10 cellular contexts compared by ENCODE assay signal in the genomic region with DNA sequence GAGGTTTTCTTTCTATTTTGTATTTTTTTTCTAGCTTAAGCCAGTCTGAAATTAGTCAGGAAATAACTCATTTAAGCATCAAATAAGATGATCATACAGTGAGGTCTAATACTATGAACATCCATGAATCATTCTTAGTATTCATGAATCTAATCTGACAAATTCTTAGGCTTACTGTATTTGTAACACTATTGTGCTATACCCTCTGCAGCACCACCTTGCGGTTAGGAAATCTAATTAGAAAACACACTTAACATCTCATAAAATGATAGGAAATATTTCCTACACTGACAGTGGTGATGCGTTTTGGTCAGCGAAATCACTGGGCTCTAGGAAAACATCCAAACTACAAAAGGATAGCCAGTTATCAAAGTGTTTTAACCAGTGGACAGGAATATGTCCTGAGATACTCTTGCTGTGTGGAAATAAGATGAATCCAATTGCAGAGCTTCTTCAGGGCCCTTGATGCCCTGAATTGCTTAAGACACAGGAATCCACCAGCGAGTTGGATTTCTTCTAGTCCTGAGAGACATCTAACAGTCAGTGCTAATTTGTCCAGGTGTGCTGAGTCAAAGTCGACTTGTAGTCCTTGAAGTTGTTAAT.
DNase-seq lines count a peak whose midpoint lies in the region; ATAC-seq, FAIRE-seq and TF ChIP-seq lines count a peak whose summit lies in the region.
"Had no signal": no experiment of that assay in that cellular context is flagged by ENCODE, and none has a peak within 500 bp of the region (broad histone marks: within the 10 kb centered on the region; RNA-seq: fewer than 3 reads in every experiment).

No MANE protein-coding gene starts in this region.

- no peaks in the 10 kb centered on the region for H3K27me3 Mint-ChIP-seq in stimulated activated naive CD8-positive, alpha-beta T cell treated with anti-CD3 and anti-CD28 coated beads, Interleukin-15, amount 100 ng/mL, for 72 hours
- H3K27me3 Mint-ChIP-seq: activated naive CD8-positive, alpha-beta T cell treated with anti-CD3 and anti-CD28 coated beads for 36 hours had no signal

- DNase-seq in MM.1S (peak; percentile 15), choroid plexus epithelial cell (ENCODE audit: low read depth) (peak; percentile 83), osteoblast (ENCODE audit: insufficient read length, low spot score, missing footprints) (no peak), NCI-H146 (lab: John Stamatoyannopoulos, UW) (no peak), lower leg skin (ENCODE audit: low spot score in 2 of 2) (no peak)
- no peak for DNase-seq in stimulated activated naive CD8-positive, alpha-beta T cell treated with anti-CD3 and anti-CD28 coated beads, Interleukin-15, amount 100 ng/mL, for 72 hours
- DNase-seq: activated naive CD8-positive, alpha-beta T cell treated with anti-CD3 and anti-CD28 coated beads for 36 hours; NCI-H446 treated with DMSO at 0.1 percent for 48 hours had no signal

- no peaks in the 10 kb centered on the region for H3K9me3 Mint-ChIP-seq in stimulated activated naive CD8-positive, alpha-beta T cell treated with anti-CD3 and anti-CD28 coated beads, Interleukin-15, amount 100 ng/mL, for 72 hours
- H3K9me3 Mint-ChIP-seq: activated naive CD8-positive, alpha-beta T cell treated with anti-CD3 and anti-CD28 coated beads for 36 hours had no signal

- no peaks in the 10 kb centered on the region for H3K36me3 ChIP-seq in MM.1S (replicated peaks; ENCODE audit: insufficient read depth, low read length)
- no peaks in the 10 kb centered on the region for H3K36me3 ChIP-seq in osteoblast (ENCODE audit: insufficient read depth, low read length)

- H3K4me1 ChIP-seq in MM.1S (ENCODE audit: low read length) (no peaks in the 10 kb centered on the region), osteoblast (ENCODE audit: insufficient read depth, low read length) (peaks cover 40% of the 10 kb centered on the region)

- no peak for TF ChIP-seq POLR2A in lower leg skin (IDR thresholded peaks at IDR 0.05)

- no peaks in the 10 kb centered on the region for H3K4me1 Mint-ChIP-seq in stimulated activated naive CD8-positive, alpha-beta T cell treated with anti-CD3 and anti-CD28 coated beads, Interleukin-15, amount 100 ng/mL, for 72 hours
- H3K4me1 Mint-ChIP-seq: activated naive CD8-positive, alpha-beta T cell treated with anti-CD3 and anti-CD28 coated beads for 36 hours had no signal

- H3K4me2 ChIP-seq in MM.1S (ENCODE audit: low read depth, low read length) (no peak overlapping the region), osteoblast (ENCODE audit: insufficient read depth, low read length) (peak overlapping the region; percentile 6)

- H2AFZ ChIP-seq in MM.1S (ENCODE audit: low read length) (no peak overlapping the region), osteoblast (ENCODE audit: low read length) (peak overlapping the region; percentile 64)

- no peaks in the 10 kb centered on the region for H3F3A ChIP-seq in MM.1S (ENCODE audit: insufficient read depth, low read length)

- H3K4me3 Mint-ChIP-seq in stimulated activated naive CD8-positive, alpha-beta T cell treated with anti-CD3 and anti-CD28 coated beads, Interleukin-15, amount 100 ng/mL, for 72 hours: no peak overlapping the region
- H3K4me3 Mint-ChIP-seq: activated naive CD8-positive, alpha-beta T cell treated with anti-CD3 and anti-CD28 coated beads for 36 hours had no signal

- H3K27ac Mint-ChIP-seq in stimulated activated naive CD8-positive, alpha-beta T cell treated with anti-CD3 and anti-CD28 coated beads, Interleukin-15, amount 100 ng/mL, for 72 hours: no peak overlapping the region
- H3K27ac Mint-ChIP-seq: activated naive CD8-positive, alpha-beta T cell treated with anti-CD3 and anti-CD28 coated beads for 36 hours had no signal

- H4K20me1 ChIP-seq in MM.1S (ENCODE audit: insufficient read depth, low read length) (no peaks in the 10 kb centered on the region), osteoblast (ENCODE audit: insufficient read depth, low read length) (no peaks in the 10 kb centered on the region)

- no peak overlapping the region for H3K9ac ChIP-seq in MM.1S (ENCODE audit: low read length)

- ATAC-seq in GM19351 (IDR thresholded peaks at IDR 0.05; ENCODE audit: unreplicated experiment): no peak
- no peak for ATAC-seq in stimulated activated naive CD8-positive, alpha-beta T cell treated with anti-CD3 and anti-CD28 coated beads, Interleukin-15, amount 100 ng/mL, for 72 hours

- intact Hi-C loops in lower leg skin (cut with DNase I; ENCODE audit: low total_unique reads): no loop called here

- no peaks in the 10 kb centered on the region for H3K9me2 ChIP-seq in MM.1S (replicated peaks; ENCODE audit: insufficient read depth, low read length)

- TF ChIP-seq CTCF in MM.1S (IDR thresholded peaks at IDR 0.05; ENCODE audit: low read length) (peak; percentile 40), choroid plexus epithelial cell (conservative IDR thresholded peaks at IDR 0.05; ENCODE audit: low read depth, low read length) (peak; percentile 54), osteoblast (IDR thresholded peaks at IDR 0.05; ENCODE audit: extremely low read depth, low read depth, low read length) (peak; percentile 68), lower leg skin (IDR thresholded peaks at IDR 0.05) (no peak)

- H3K27me3 ChIP-seq in MM.1S (replicated peaks; ENCODE audit: insufficient read depth, low read length) (no peaks in the 10 kb centered on the region), osteoblast (ENCODE audit: insufficient read depth, low read length) (no peaks in the 10 kb centered on the region)

- H3K27ac ChIP-seq in MM.1S (ENCODE audit: low read length) (no peak overlapping the region), osteoblast (ENCODE audit: low read depth, low read length) (peak overlapping the region; percentile 78)

- no peak overlapping the region for H3K4me3 ChIP-seq in MM.1S (ENCODE audit: low read length)
- H3K4me3 ChIP-seq in choroid plexus epithelial cell (ENCODE audit: low read depth, low read length): no peak overlapping the region
- no peak overlapping the region for H3K4me3 ChIP-seq in osteoblast (ENCODE audit: insufficient read depth, low read length)
- H3K4me3 ChIP-seq in lower leg skin (ENCODE audit: low read depth, poor library complexity, severe bottlenecking): no peak overlapping the region

- H3K79me2 ChIP-seq in MM.1S (ENCODE audit: low read length) (no peaks in the 10 kb centered on the region), osteoblast (ENCODE audit: insufficient read depth, low read length) (no peaks in the 10 kb centered on the region)

- peak; percentile 69 for FAIRE-seq in G401.6 (lab: Jason Lieb, UNC)

- no peaks in the 10 kb centered on the region for H3K9me3 ChIP-seq in MM.1S (replicated peaks; ENCODE audit: insufficient read depth, low read length)
- H3K9me3 ChIP-seq in osteoblast (ENCODE audit: low read depth, low read length): no peaks in the 10 kb centered on the region

- 71 to 74% methylated on average over 5 of the region's 5 CpGs for WGBS in lower leg skin, 2 donors

Comparison
In these comparisons a context has a peak if more than half of its experiments do, and no peak if none do; other contexts are left out.
1. DNase-seq: peak in MM.1S (single experiment) and choroid plexus epithelial cell (single experiment); none in osteoblast (single experiment), stimulated activated naive CD8-positive, alpha-beta T cell treated with anti-CD3 and anti-CD28 coated beads, Interleukin-15, amount 100 ng/mL, for 72 hours (0 of 2), NCI-H146 (single experiment) and lower leg skin (0 of 2).
2. CTCF ChIP-seq: peak in MM.1S (single experiment), choroid plexus epithelial cell (single experiment) and osteoblast (single experiment); none in lower leg skin (0 of 3).